In the genomic region with DNA sequence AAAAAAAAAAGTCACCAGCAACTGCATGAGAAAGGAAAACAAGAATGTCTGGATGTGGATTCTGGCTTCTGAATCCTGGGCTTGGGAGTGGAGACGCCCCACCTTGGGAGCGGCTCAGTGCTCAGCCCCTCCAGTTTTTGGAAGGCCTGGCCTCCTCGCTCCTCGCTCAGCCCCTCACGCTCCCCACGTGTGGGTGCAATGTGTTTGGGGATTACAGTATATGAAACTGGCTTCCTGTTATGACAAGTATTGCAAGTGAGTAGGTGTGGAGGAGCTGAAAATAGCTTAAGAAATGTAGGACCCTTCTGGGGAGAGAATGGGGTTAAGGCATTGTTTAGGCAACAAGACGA, we compare ENCODE assay signal across 10 cellular contexts.
DNase-seq lines count a peak whose midpoint lies in the region; ATAC-seq and TF ChIP-seq lines count a peak whose summit lies in the region.
"Had no signal": no experiment of that assay in that cellular context is flagged by ENCODE, and none has a peak within 500 bp of the region (broad histone marks: within the 10 kb centered on the region; RNA-seq: fewer than 3 reads in every experiment).

No MANE protein-coding gene starts in this region.

- H3K4me1 Mint-ChIP-seq in activated T-helper 2 cell treated with anti-CD3 and anti-CD28 coated beads, Interferon-gamma antibody, Interleukin-2, Interleukin-4, amounts not matched to agents 10 μg/mL and 5 μg/mL and 100 μg/mL, durations not matched to agents 14 hours and 24 hours and 36 hours (ENCODE audit: low read depth) = peaks cover 59% of the 10 kb centered on the region

- in situ Hi-C loops in gastrocnemius medialis (cut with MboI; ENCODE audit: low sequenced_read_pairs in 4 of 4) = no loop called here

- DNase-seq in GM10266 (ENCODE audit: extremely low spot score) (peak; percentile 60), putamen (ENCODE audit: low spot score) (no peak), glomerular visceral epithelial cell (ENCODE audit: extremely low spot score) (no peak), NCI-H2171 (lab: John Stamatoyannopoulos, UW) (no peak), gastrocnemius medialis (no peak)
- DNase-seq in activated T-helper 2 cell treated with anti-CD3 and anti-CD28 coated beads, Interferon-gamma antibody, Interleukin-2, Interleukin-4, amounts not matched to agents 10 μg/mL and 5 μg/mL and 100 μg/mL, durations not matched to agents 14 hours and 24 hours and 36 hours (ENCODE audit: low spot score) = no peak
- DNase-seq: DMS79 had no signal

- H3K4me3 Mint-ChIP-seq in activated T-helper 2 cell treated with anti-CD3 and anti-CD28 coated beads, Interferon-gamma antibody, Interleukin-2, Interleukin-4, amounts not matched to agents 10 μg/mL and 5 μg/mL and 100 μg/mL, durations not matched to agents 14 hours and 24 hours and 36 hours (ENCODE audit: low read depth) = peak overlapping the region; percentile 49

- peak overlapping the region in 18 of 21 experiments; percentile 4 to 84 (median 51) for H3K27ac ChIP-seq in skin epidermis
- peak overlapping the region in 1 of 4 donors; percentile 76 for H3K27ac ChIP-seq in gastrocnemius medialis

- no peaks in the 10 kb centered on the region for H3K9me3 ChIP-seq in gastrocnemius medialis

- no peaks in the 10 kb centered on the region for H3K36me3 Mint-ChIP-seq in activated T-helper 2 cell treated with anti-CD3 and anti-CD28 coated beads, Interferon-gamma antibody, Interleukin-2, Interleukin-4, amounts not matched to agents 10 μg/mL and 5 μg/mL and 100 μg/mL, durations not matched to agents 14 hours and 24 hours and 36 hours (ENCODE audit: low read depth)

- H3K36me3 ChIP-seq in gastrocnemius medialis = no peaks in the 10 kb centered on the region

- H3K9me3 Mint-ChIP-seq in activated T-helper 2 cell treated with anti-CD3 and anti-CD28 coated beads, Interferon-gamma antibody, Interleukin-2, Interleukin-4, amounts not matched to agents 10 μg/mL and 5 μg/mL and 100 μg/mL, durations not matched to agents 14 hours and 24 hours and 36 hours = peaks cover 7% of the 10 kb centered on the region

- no peaks in the 10 kb centered on the region for H3K27me3 ChIP-seq in gastrocnemius medialis

- H3K27ac Mint-ChIP-seq in activated T-helper 2 cell treated with anti-CD3 and anti-CD28 coated beads, Interferon-gamma antibody, Interleukin-2, Interleukin-4, amounts not matched to agents 10 μg/mL and 5 μg/mL and 100 μg/mL, durations not matched to agents 14 hours and 24 hours and 36 hours = peak overlapping the region; percentile 96

- no peak for TF ChIP-seq POLR2A in gastrocnemius medialis (IDR thresholded peaks at IDR 0.05)

- H3K27me3 Mint-ChIP-seq in activated T-helper 2 cell treated with anti-CD3 and anti-CD28 coated beads, Interferon-gamma antibody, Interleukin-2, Interleukin-4, amounts not matched to agents 10 μg/mL and 5 μg/mL and 100 μg/mL, durations not matched to agents 14 hours and 24 hours and 36 hours (ENCODE audit: low read depth) = no peaks in the 10 kb centered on the region

- ATAC-seq in HG02938 (IDR thresholded peaks at IDR 0.05; ENCODE audit: unreplicated experiment) (peak; percentile 47), gastrocnemius medialis (no peak)
- ATAC-seq: Right ventricle myocardium inferior had no signal

- peaks cover 22 to 23% of the 10 kb centered on the region in 2 donors for H3K4me1 ChIP-seq in gastrocnemius medialis

- H3K4me3 ChIP-seq in skin epidermis (no peak overlapping the region), gastrocnemius medialis (no peak overlapping the region)

- no peak for TF ChIP-seq CTCF in GM10266 (IDR thresholded peaks at IDR 0.05; ENCODE audit: control insufficient read depth, insufficient read depth, low read depth, missing control alignments)
- no peak for TF ChIP-seq CTCF in gastrocnemius medialis (IDR thresholded peaks at IDR 0.05 in 4 of 5, conservative IDR thresholded peaks at IDR 0.05 in 1 of 5)

- intact Hi-C loops in activated T-helper 2 cell treated with anti-CD3 and anti-CD28 coated beads, Interferon-gamma antibody, Interleukin-2, Interleukin-4, amounts not matched to agents 10 μg/mL and 5 μg/mL and 100 μg/mL, durations not matched to agents 14 hours and 24 hours and 36 hours (cut with micrococcal nuclease) = loop anchor here (1.0 to 5.0 kb wide), 6 partner anchors 18 to 521 kb away; no protein-coding TSS in a partner anchor
- intact Hi-C loops in gastrocnemius medialis (cut with DNase I; ENCODE audit: low total_unique reads) = no loop called here
